In genomic region chr10:102813734-102814455, GRCh38 we compare ENCODE assay signal across 9 cellular contexts. TPM values are rescaled to one million over a fixed set of nuclear protein-coding genes. Genes with fewer than 3 reads are reported as not detected.
DNase-seq lines count a peak whose midpoint lies in the region; FAIRE-seq and TF ChIP-seq lines count a peak whose summit lies in the region.
"Had no signal": no experiment of that assay in that cellular context is flagged by ENCODE, and none has a peak within 500 bp of the region (broad histone marks: within the 10 kb centered on the region; RNA-seq: fewer than 3 reads in every experiment).

No MANE protein-coding gene starts in this region.

- peaks cover 24% of the 10 kb centered on the region for H3K4me1 Mint-ChIP-seq in activated T-helper 1 cell treated with anti-CD3 and anti-CD28 coated beads, Interleukin-12 subunit alpha, Interleukin-12 subunit beta, Interleukin-2, Interleukin-4 antibody, amounts not matched to agents 30 ng/mL and 10 ng/mL and 1 ng/mL, durations not matched to agents 14 hours and 24 hours and 36 hours (ENCODE audit: low read depth)

- H3K27me3 ChIP-seq in bronchial epithelial cell (ENCODE audit: control insufficient read depth, insufficient read depth, low read length) (no peaks in the 10 kb centered on the region), spleen (replicated peaks in 1 of 7) (no peaks in the 10 kb centered on the region)

- peaks cover 8 to 91% (median 50%) of the 10 kb centered on the region in 6 donors for H3K4me1 ChIP-seq in spleen

- H3K4me3 ChIP-seq in bronchial epithelial cell (ENCODE audit: low read depth, low read length) (no peak overlapping the region), spleen (no peak overlapping the region)

- no peak overlapping the region for H3K27ac Mint-ChIP-seq in activated T-helper 1 cell treated with anti-CD3 and anti-CD28 coated beads, Interleukin-12 subunit alpha, Interleukin-12 subunit beta, Interleukin-2, Interleukin-4 antibody, amounts not matched to agents 30 ng/mL and 10 ng/mL and 1 ng/mL, durations not matched to agents 14 hours and 24 hours and 36 hours

- 74 to 89% (median 86%) methylated on average over 16 of the region's 16 CpGs for WGBS in spleen, 5 donors

- in situ Hi-C loops in GM13977 (cut with MboI; ENCODE audit: low pct_unique_long_range_greater_than_20kb, low sequenced_read_pairs, unreplicated experiment): no loop called here

- FAIRE-seq in bronchial epithelial cell (lab: Jason Lieb, UNC): peak; percentile 47

- DNase-seq in HuH-7 (ENCODE audit: low spot score) (peak; percentile 56), bronchial epithelial cell (ENCODE audit: low read depth) (no peak), left kidney (ENCODE audit: low read depth, low spot score) (peak; percentile 54), spleen (no peak), GM13977 (ENCODE audit: low spot score) (no peak), Ammon's horn (ENCODE audit: low spot score) (no peak)
- DNase-seq in activated T-helper 1 cell treated with anti-CD3 and anti-CD28 coated beads, Interleukin-12 subunit alpha, Interleukin-12 subunit beta, Interleukin-2, Interleukin-4 antibody, amounts not matched to agents 30 ng/mL and 10 ng/mL and 1 ng/mL, durations not matched to agents 14 hours and 24 hours and 36 hours (ENCODE audit: low spot score): no peak
- DNase-seq in stimulated activated CD4-positive, alpha-beta T cell treated with anti-CD3 and anti-CD28 coated beads, Interleukin-4, amount 100 ng/mL, for 4 hours: no peak
- DNase-seq: activated CD4-positive, CD25-positive, alpha-beta regulatory T cell had no signal

- intact Hi-C loops in spleen (cut with DNase I; ENCODE audit: low total_unique reads): no loop called here
- intact Hi-C loops in activated T-helper 1 cell treated with anti-CD3 and anti-CD28 coated beads, Interleukin-12 subunit alpha, Interleukin-12 subunit beta, Interleukin-2, Interleukin-4 antibody, amounts not matched to agents 30 ng/mL and 10 ng/mL and 1 ng/mL, durations not matched to agents 14 hours and 24 hours and 36 hours (cut with micrococcal nuclease): no loop called here

- H3K27me3 Mint-ChIP-seq in activated T-helper 1 cell treated with anti-CD3 and anti-CD28 coated beads, Interleukin-12 subunit alpha, Interleukin-12 subunit beta, Interleukin-2, Interleukin-4 antibody, amounts not matched to agents 30 ng/mL and 10 ng/mL and 1 ng/mL, durations not matched to agents 14 hours and 24 hours and 36 hours (ENCODE audit: insufficient read depth): no peaks in the 10 kb centered on the region

- peak overlapping the region in 7 of 8 donors; percentile 43 to 91 (median 86) for H3K27ac ChIP-seq in spleen

- peaks cover 9% of the 10 kb centered on the region for H3K36me3 ChIP-seq in bronchial epithelial cell (ENCODE audit: control insufficient read depth, insufficient read depth, low read length)
- H3K36me3 ChIP-seq in spleen: peaks cover 0 to 69% (median 51%) of the 10 kb centered on the region in 6 donors

- TF ChIP-seq CTCF in bronchial epithelial cell (IDR thresholded peaks at IDR 0.05; ENCODE audit: insufficient read depth, low read length, severe bottlenecking) (no peak), spleen (IDR thresholded peaks at IDR 0.05 in 8 of 11, conservative IDR thresholded peaks at IDR 0.05 in 3 of 11) (no peak), GM13977 (IDR thresholded peaks at IDR 0.05; ENCODE audit: extremely low read depth, insufficient read depth, missing control alignments) (no peak)

- no peak overlapping the region for H3K4me3 Mint-ChIP-seq in activated T-helper 1 cell treated with anti-CD3 and anti-CD28 coated beads, Interleukin-12 subunit alpha, Interleukin-12 subunit beta, Interleukin-2, Interleukin-4 antibody, amounts not matched to agents 30 ng/mL and 10 ng/mL and 1 ng/mL, durations not matched to agents 14 hours and 24 hours and 36 hours

- TF ChIP-seq POLR2A in spleen (IDR thresholded peaks at IDR 0.05): no peak

- H3K36me3 Mint-ChIP-seq in activated T-helper 1 cell treated with anti-CD3 and anti-CD28 coated beads, Interleukin-12 subunit alpha, Interleukin-12 subunit beta, Interleukin-2, Interleukin-4 antibody, amounts not matched to agents 30 ng/mL and 10 ng/mL and 1 ng/mL, durations not matched to agents 14 hours and 24 hours and 36 hours (ENCODE audit: low read depth): peaks cover 29% of the 10 kb centered on the region

- no peaks in the 10 kb centered on the region for H3K9me3 Mint-ChIP-seq in activated T-helper 1 cell treated with anti-CD3 and anti-CD28 coated beads, Interleukin-12 subunit alpha, Interleukin-12 subunit beta, Interleukin-2, Interleukin-4 antibody, amounts not matched to agents 30 ng/mL and 10 ng/mL and 1 ng/mL, durations not matched to agents 14 hours and 24 hours and 36 hours

- H3K9me3 ChIP-seq in spleen: no peaks in the 10 kb centered on the region

RNA-seq across cellular contexts. Expression of gene CYP17A1, which starts 23.3 kb away (rescaled TPM):
- not detected in 2 replicates for total RNA-seq in bronchial epithelial cell
- 1 to 10 TPM in 1 of 7 donors, not detected in 6; 1.0 TPM for total RNA-seq in spleen
- under 1 TPM in 2 of 3 donors, not detected in 1; 0.20 to 0.30 TPM for polyA plus RNA-seq in spleen
- total RNA-seq in activated T-helper 1 cell treated with anti-CD3 and anti-CD28 coated beads, Interleukin-12 subunit alpha, Interleukin-12 subunit beta, Interleukin-2, Interleukin-4 antibody, amounts not matched to agents 30 ng/mL and 10 ng/mL and 1 ng/mL, durations not matched to agents 14 hours and 24 hours and 36 hours: not detected in 2 replicates

RNA-seq across cellular contexts. Expression of gene BORCS7, which starts 40.2 kb away (rescaled TPM):
- total RNA-seq in bronchial epithelial cell: 11.1 and 12.0 TPM in 2 replicates
- total RNA-seq in spleen: 10 to 100 TPM; 18.8 to 32.7 (median 27.2) TPM
- polyA plus RNA-seq in spleen: 10 to 100 TPM; 20.6 to 44.8 (median 28.0) TPM
- total RNA-seq in activated T-helper 1 cell treated with anti-CD3 and anti-CD28 coated beads, Interleukin-12 subunit alpha, Interleukin-12 subunit beta, Interleukin-2, Interleukin-4 antibody, amounts not matched to agents 30 ng/mL and 10 ng/mL and 1 ng/mL, durations not matched to agents 14 hours and 24 hours and 36 hours: 9.7 and 12.6 TPM in 2 replicates

RNA-seq across cellular contexts. Expression of gene AS3MT, which starts 55.4 kb away (rescaled TPM):
- 2.1 and 2.6 TPM in 2 replicates for total RNA-seq in bronchial epithelial cell
- total RNA-seq in spleen: 10 to 100 TPM in 4 of 7 donors, 1 to 10 TPM in 3; 4.3 to 19.0 (median 10.4) TPM
- 10 to 100 TPM in 1 of 3 donors, 1 to 10 TPM in 2; 6.3 to 16.6 (median 8.7) TPM for polyA plus RNA-seq in spleen
- 0.12 and 0.47 TPM in 2 replicates for total RNA-seq in activated T-helper 1 cell treated with anti-CD3 and anti-CD28 coated beads, Interleukin-12 subunit alpha, Interleukin-12 subunit beta, Interleukin-2, Interleukin-4 antibody, amounts not matched to agents 30 ng/mL and 10 ng/mL and 1 ng/mL, durations not matched to agents 14 hours and 24 hours and 36 hours

Comparison
In these comparisons a context has a peak if more than half of its experiments do, and no peak if none do; other contexts are left out.
1. DNase-seq: peak in HuH-7 (single experiment) and left kidney (single experiment); none in bronchial epithelial cell (single experiment), spleen (single experiment), GM13977 (single experiment), Ammon's horn (single experiment), activated T-helper 1 cell treated with anti-CD3 and anti-CD28 coated beads, Interleukin-12 subunit alpha, Interleukin-12 subunit beta, Interleukin-2, Interleukin-4 antibody, amounts not matched to agents 30 ng/mL and 10 ng/mL and 1 ng/mL, durations not matched to agents 14 hours and 24 hours and 36 hours (single experiment) and stimulated activated CD4-positive, alpha-beta T cell treated with anti-CD3 and anti-CD28 coated beads, Interleukin-4, amount 100 ng/mL, for 4 hours (0 of 2).